ENCODE assay signal across 7 cellular contexts in genomic region chr21:5222996-5223782, GRCh38.
DNase-seq lines count a peak whose midpoint lies in the region; ATAC-seq, FAIRE-seq and TF ChIP-seq lines count a peak whose summit lies in the region.
"Not testable (repeated sequence)": the region's sequence is repeated elsewhere in the genome, so short reads cannot be mapped to it uniquely, and the experiment has no call there.

No MANE protein-coding gene starts in this region.

- TF ChIP-seq CTCF in DND-41 (IDR thresholded peaks at IDR 0.05; ENCODE audit: borderline replicate concordance, extremely low read depth, low read length, poor library complexity, severe bottlenecking); K562 (IDR thresholded peaks at IDR 0.05 in 2 of 3, conservative IDR thresholded peaks at IDR 0.05 in 1 of 3; ENCODE audit: insufficient read depth in 2 of 3, low read depth in 1 of 3, low read length in 3 of 3); kidney (IDR thresholded peaks at IDR 0.05; ENCODE audit: borderline replicate concordance, extremely low read depth, insufficient read depth); lower lobe of right lung (IDR thresholded peaks at IDR 0.05); sigmoid colon (IDR thresholded peaks at IDR 0.05): not testable (repeated sequence)

- ATAC-seq in DND-41 (ENCODE audit: insufficient read depth, low read depth); K562; Right ventricle myocardium inferior; left ventricle myocardium superior; lower lobe of right lung: not testable (repeated sequence)

- peaks cover 11% of the 10 kb centered on the region for H3K4me1 ChIP-seq in DND-41 (ENCODE audit: insufficient read depth, low read length)
- not testable (repeated sequence) for H3K4me1 ChIP-seq in K562 (replicated peaks in 1 of 2; ENCODE audit: control insufficient read depth in 2 of 2, insufficient read depth in 2 of 2, low read length in 2 of 2); kidney (ENCODE audit: control insufficient read depth in 1 of 2, insufficient read depth in 1 of 2, low read depth in 1 of 2, low read length in 2 of 2); lower lobe of right lung; sigmoid colon

- in situ Hi-C loops in K562 (cut with MboI): not testable (repeated sequence)

- H3K79me2 ChIP-seq in DND-41 (ENCODE audit: insufficient read depth, low read length); K562 (ENCODE audit: control insufficient read depth, insufficient read depth, low read length): not testable (repeated sequence)

- not testable (repeated sequence) for TF ChIP-seq POLR2A in K562 (conservative IDR thresholded peaks at IDR 0.05); sigmoid colon (IDR thresholded peaks at IDR 0.05)

- intact Hi-C loops in K562 (cut with micrococcal nuclease); Right ventricle myocardium inferior (cut with DNase I); left ventricle myocardium superior (cut with micrococcal nuclease); kidney (cut with DNase I); lower lobe of right lung (cut with DNase I); sigmoid colon (cut with DNase I): not testable (repeated sequence)

- DNase-seq in DND-41: peak; percentile 28
- not testable (repeated sequence) for DNase-seq in K562 (ENCODE audit: extremely low read depth in 1 of 4, low spot score in 3 of 4)
- peak; percentile 76 for DNase-seq in Right ventricle myocardium inferior (ENCODE audit: missing footprints)
- peak; percentile 32 for DNase-seq in left ventricle myocardium superior
- peak; percentile 72 for DNase-seq in kidney
- peak; percentile 56 for DNase-seq in lower lobe of right lung
- DNase-seq in sigmoid colon: peak; percentile 64

- not testable (repeated sequence) for H4K20me1 ChIP-seq in DND-41 (ENCODE audit: insufficient read depth, low read length); K562 (replicated peaks; ENCODE audit: control insufficient read depth, insufficient read depth, low read length)

- not testable (repeated sequence) for H3K4me2 ChIP-seq in DND-41 (ENCODE audit: insufficient read depth, low read length); K562 (ENCODE audit: insufficient read depth, low read length)

- not testable (repeated sequence) for FAIRE-seq in K562 (lab: Jason Lieb, UNC); kidney (lab: Jason Lieb, UNC)

- not testable (repeated sequence) for TF ChIP-seq EP300 in K562 (IDR thresholded peaks at IDR 0.05; ENCODE audit: low read length); sigmoid colon (IDR thresholded peaks at IDR 0.05)

- not testable (repeated sequence) for H3K9ac ChIP-seq in DND-41 (ENCODE audit: low read depth, low read length); K562 (ENCODE audit: insufficient read depth in 1 of 2, low read depth in 2 of 2, low read length in 2 of 2); kidney (ENCODE audit: low read length in 2 of 2)

- not testable (repeated sequence) for H3K9me3 ChIP-seq in DND-41 (ENCODE audit: insufficient read depth, low read length, severe bottlenecking); K562 (replicated peaks; ENCODE audit: control insufficient read depth, insufficient read depth, low read depth, low read length); kidney (ENCODE audit: control insufficient read depth in 1 of 2, low read length in 2 of 2); lower lobe of right lung
- peaks cover 0 to 20% (median 0%) of the 10 kb centered on the region in 4 donors for H3K9me3 ChIP-seq in sigmoid colon

- not testable (repeated sequence) for H3K4me3 ChIP-seq in DND-41 (ENCODE audit: low read depth in 1 of 2, low read length in 2 of 2); K562; kidney (ENCODE audit: low read length in 2 of 2); lower lobe of right lung; sigmoid colon

- H3K27me3 ChIP-seq in DND-41 (ENCODE audit: insufficient read depth, low read length, poor library complexity); K562 (ENCODE audit: control insufficient read depth in 2 of 2, insufficient read depth in 2 of 2, low read length in 2 of 2); lower lobe of right lung (ENCODE audit: low read depth); sigmoid colon: not testable (repeated sequence)

- 40% methylated on average over 6 of the region's 6 CpGs for whole genome bisulfite sequencing in K562 (ENCODE audit: insufficient coverage, low coverage, missing lambda C conversion rate)
- WGBS in sigmoid colon, 2 donors: 68 to 72% methylated on average over 6 of the region's 6 CpGs

- not testable (repeated sequence) for H3K36me3 ChIP-seq in DND-41 (ENCODE audit: insufficient read depth, low read length); K562 (ENCODE audit: control insufficient read depth, insufficient read depth, low read length); kidney (ENCODE audit: control insufficient read depth in 1 of 2, insufficient read depth in 2 of 2, low read length in 2 of 2); lower lobe of right lung; sigmoid colon

- H2AFZ ChIP-seq in DND-41 (ENCODE audit: low read depth, low read length); K562 (ENCODE audit: low read depth, low read length): not testable (repeated sequence)

- POLR2A ChIA-PET in K562 (lab: Yijun Ruan, JAX): not testable (repeated sequence)

- not testable (repeated sequence) for H3K9me1 ChIP-seq in K562 (ENCODE audit: control insufficient read depth, insufficient read depth, low read length)

- BruUV-seq in K562 (replicated peaks; lab: Mats Ljungman, UMichigan): not testable (repeated sequence)

- not testable (repeated sequence) for H3K27ac ChIP-seq in DND-41 (ENCODE audit: low read length); K562 (ENCODE audit: extremely low read depth, low read depth, low read length); kidney (ENCODE audit: low read depth in 2 of 2, low read length in 2 of 2); lower lobe of right lung; sigmoid colon

- CTCF ChIA-PET in K562 (lab: Yijun Ruan, JAX; ENCODE audit: low intra/inter-chr PET ratio): not testable (repeated sequence)

- not testable (repeated sequence) for TF ChIP-seq RAD21 in K562 (CRISPR knock-in tag; conservative IDR thresholded peaks at IDR 0.05 in 1 of 2, IDR thresholded peaks at IDR 0.05 in 1 of 2)

TF ChIP-seq in K562, 482 proteins besides CTCF, POLR2A, EP300 and RAD21:
- 0 out of 2 replicates have a peak, but pooled peaks have one; percentile 48 for TF ChIP-seq ZNF518B (CRISPR knock-in tag; IDR thresholded peaks at IDR 0.05)
